In the genomic region with DNA sequence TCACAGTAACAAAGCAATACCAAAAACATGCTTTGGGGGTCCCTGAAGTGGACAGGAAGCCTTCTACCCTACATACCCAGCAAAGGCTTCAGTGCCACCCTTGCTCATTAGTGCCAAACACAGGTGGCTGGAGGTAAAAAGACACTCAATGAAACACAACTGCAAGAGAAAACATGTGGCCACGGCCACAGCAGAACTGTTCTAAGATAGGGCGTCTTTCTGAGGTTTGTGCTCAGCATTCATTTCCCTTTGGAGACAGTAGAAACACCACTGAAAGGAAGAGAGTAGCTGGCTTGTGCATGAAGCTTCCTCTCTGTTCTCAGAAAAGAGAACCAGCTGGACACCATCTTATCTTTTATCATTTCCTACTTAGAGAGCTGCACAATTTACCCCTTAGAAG, we compare ENCODE assay signal across 17 cellular contexts.
DNase-seq lines count a peak whose midpoint lies in the region; ATAC-seq lines count a peak whose summit lies in the region.
"Had no signal": no experiment of that assay in that cellular context is flagged by ENCODE, and none has a peak within 500 bp of the region (broad histone marks: within the 10 kb centered on the region; RNA-seq: fewer than 3 reads in every experiment).

No MANE protein-coding gene starts in this region.

- CTCF ChIA-PET in activated CD8-positive, alpha-beta memory T cell treated with anti-CD3 and anti-CD28 coated beads, Interleukin-2, amount 10 ng/mL, durations not matched to agents 7 days and 5 days (lab: Charles Lee): interaction anchor here (1.0 to 3.1 kb wide), 4 partner anchors 16 to 147 kb away, joined by 3 to 9 read pairs (median 7); no protein-coding TSS in a partner anchor
- CTCF ChIA-PET in activated CD8-positive, alpha-beta T cell treated with anti-CD3 and anti-CD28 coated beads, Interleukin-2, amount 10 ng/mL, durations not matched to agents 7 days and 5 days (lab: Charles Lee): interaction anchor here (1.0 to 3.2 kb wide), 6 partner anchors 12 to 147 kb away, joined by 3 to 7 read pairs (median 4); no protein-coding TSS in a partner anchor

- POLR2A ChIA-PET in activated CD8-positive, alpha-beta T cell treated with anti-CD3 and anti-CD28 coated beads, Interleukin-2, amount 10 ng/mL, durations not matched to agents 7 days and 5 days (lab: Charles Lee): no interaction called here

- peaks cover 93% of the 10 kb centered on the region for H3K4me1 Mint-ChIP-seq in activated CD8-positive, alpha-beta memory T cell treated with anti-CD3 and anti-CD28 coated beads, Interleukin-2, amount 10 ng/mL, durations not matched to agents 7 days and 5 days
- peaks cover 100% of the 10 kb centered on the region for H3K4me1 Mint-ChIP-seq in activated CD8-positive, alpha-beta T cell treated with anti-CD3 and anti-CD28 coated beads, Interleukin-2, amount 10 ng/mL, durations not matched to agents 7 days and 5 days (ENCODE audit: low read depth)
- H3K4me1 Mint-ChIP-seq in natural killer cell treated with Interleukin-12 subunit alpha and Interleukin-12 subunit beta and Interleukin-15 and Interleukin-18, amount 100 ng/mL, for 72 hours (ENCODE audit: low read depth in 2 of 2): peaks cover 89 to 95% of the 10 kb centered on the region in 2 donors

- peaks cover 9% of the 10 kb centered on the region for H3K36me3 Mint-ChIP-seq in activated CD8-positive, alpha-beta memory T cell treated with anti-CD3 and anti-CD28 coated beads, Interleukin-2, amount 10 ng/mL, durations not matched to agents 7 days and 5 days
- peaks cover 51% of the 10 kb centered on the region for H3K36me3 Mint-ChIP-seq in activated CD8-positive, alpha-beta T cell treated with anti-CD3 and anti-CD28 coated beads, Interleukin-2, amount 10 ng/mL, durations not matched to agents 7 days and 5 days (ENCODE audit: low read depth)
- peaks cover 4% of the 10 kb centered on the region for H3K36me3 Mint-ChIP-seq in natural killer cell treated with Interleukin-12 subunit alpha and Interleukin-12 subunit beta and Interleukin-15 and Interleukin-18, amount 100 ng/mL, for 72 hours
- H3K36me3 Mint-ChIP-seq: IgD-negative memory B cell had no signal

- H3K27me3 Mint-ChIP-seq in activated CD8-positive, alpha-beta memory T cell treated with anti-CD3 and anti-CD28 coated beads, Interleukin-2, amount 10 ng/mL, durations not matched to agents 7 days and 5 days: no peaks in the 10 kb centered on the region
- H3K27me3 Mint-ChIP-seq in activated CD8-positive, alpha-beta T cell treated with anti-CD3 and anti-CD28 coated beads, Interleukin-2, amount 10 ng/mL, durations not matched to agents 7 days and 5 days (ENCODE audit: low read depth): no peaks in the 10 kb centered on the region
- H3K27me3 Mint-ChIP-seq in natural killer cell treated with Interleukin-12 subunit alpha and Interleukin-12 subunit beta and Interleukin-15 and Interleukin-18, amount 100 ng/mL, for 72 hours: no peaks in the 10 kb centered on the region

- H3K4me3 Mint-ChIP-seq in activated CD8-positive, alpha-beta memory T cell treated with anti-CD3 and anti-CD28 coated beads, Interleukin-2, amount 10 ng/mL, durations not matched to agents 7 days and 5 days: no peak overlapping the region
- H3K4me3 Mint-ChIP-seq in activated CD8-positive, alpha-beta T cell treated with anti-CD3 and anti-CD28 coated beads, Interleukin-2, amount 10 ng/mL, durations not matched to agents 7 days and 5 days: peak overlapping the region; percentile 20
- H3K4me3 Mint-ChIP-seq in natural killer cell treated with Interleukin-12 subunit alpha and Interleukin-12 subunit beta and Interleukin-15 and Interleukin-18, amount 100 ng/mL, for 72 hours: peak overlapping the region; percentile 77
- H3K4me3 Mint-ChIP-seq: IgD-negative memory B cell had no signal

- peak; percentile 17 for ATAC-seq in activated CD8-positive, alpha-beta memory T cell treated with anti-CD3 and anti-CD28 coated beads, Interleukin-2, amount 10 ng/mL, durations not matched to agents 7 days and 5 days
- ATAC-seq in activated CD8-positive, alpha-beta T cell treated with anti-CD3 and anti-CD28 coated beads, Interleukin-2, amount 10 ng/mL, durations not matched to agents 7 days and 5 days: peak; percentile 20
- no peak for ATAC-seq in natural killer cell treated with Interleukin-12 subunit alpha and Interleukin-12 subunit beta and Interleukin-15 and Interleukin-18, amount 100 ng/mL, for 72 hours
- ATAC-seq: sciatic nerve had no signal

- peak; percentile 71 for DNase-seq in activated CD8-positive, alpha-beta memory T cell treated with anti-CD3 and anti-CD28 coated beads, Interleukin-2, amount 10 ng/mL, durations not matched to agents 7 days and 5 days
- DNase-seq in activated CD8-positive, alpha-beta memory T cell treated with anti-CD3 and anti-CD28 coated beads, Interleukin-2, amount 50 U/mL, for 48 hours: no peak
- DNase-seq in OCI-M1 (lab: John Stamatoyannopoulos, UW) (peak; percentile 58), hepatic stellate cell (ENCODE audit: low spot score) (no peak), HUDEP-2 (lab: John Stamatoyannopoulos, UW; ENCODE audit: unreplicated experiment in 76 of 76) (no peak), NCI-H526 (lab: John Stamatoyannopoulos, UW) (no peak)
- peak; percentile 64 for DNase-seq in activated CD8-positive, alpha-beta T cell treated with anti-CD3 and anti-CD28 coated beads, Interleukin-2, amount 10 ng/mL, durations not matched to agents 7 days and 5 days
- DNase-seq in natural killer cell treated with Interleukin-12 subunit alpha and Interleukin-12 subunit beta and Interleukin-15 and Interleukin-18, amount 100 ng/mL, for 72 hours (ENCODE audit: low spot score): no peak
- DNase-seq: activated naive CD4-positive, alpha-beta T cell treated with Interleukin-2 at 50 U/mL for 16 hours; DMS153; esophagus squamous epithelium; mesenchymal stem cell; NCI-H2029; NCI-H226; PC-9 had no signal

- no peaks in the 10 kb centered on the region for H3K9me3 Mint-ChIP-seq in activated CD8-positive, alpha-beta memory T cell treated with anti-CD3 and anti-CD28 coated beads, Interleukin-2, amount 10 ng/mL, durations not matched to agents 7 days and 5 days (ENCODE audit: low read depth)
- no peaks in the 10 kb centered on the region for H3K9me3 Mint-ChIP-seq in activated CD8-positive, alpha-beta T cell treated with anti-CD3 and anti-CD28 coated beads, Interleukin-2, amount 10 ng/mL, durations not matched to agents 7 days and 5 days (ENCODE audit: insufficient read depth)
- no peaks in the 10 kb centered on the region for H3K9me3 Mint-ChIP-seq in natural killer cell treated with Interleukin-12 subunit alpha and Interleukin-12 subunit beta and Interleukin-15 and Interleukin-18, amount 100 ng/mL, for 72 hours

- peak overlapping the region; percentile 84 for H3K27ac Mint-ChIP-seq in activated CD8-positive, alpha-beta memory T cell treated with anti-CD3 and anti-CD28 coated beads, Interleukin-2, amount 10 ng/mL, durations not matched to agents 7 days and 5 days
- H3K27ac Mint-ChIP-seq in activated CD8-positive, alpha-beta T cell treated with anti-CD3 and anti-CD28 coated beads, Interleukin-2, amount 10 ng/mL, durations not matched to agents 7 days and 5 days: peak overlapping the region; percentile 89
- H3K27ac Mint-ChIP-seq in natural killer cell treated with Interleukin-12 subunit alpha and Interleukin-12 subunit beta and Interleukin-15 and Interleukin-18, amount 100 ng/mL, for 72 hours: peak overlapping the region; percentile 80 to 85
- H3K27ac Mint-ChIP-seq: IgD-negative memory B cell had no signal

Comparison
In these comparisons a context has a peak if more than half of its experiments do, and no peak if none do; other contexts are left out.
1. DNase-seq: peak in activated CD8-positive, alpha-beta memory T cell treated with anti-CD3 and anti-CD28 coated beads, Interleukin-2, amount 10 ng/mL, durations not matched to agents 7 days and 5 days (single experiment), OCI-M1 (single experiment) and activated CD8-positive, alpha-beta T cell treated with anti-CD3 and anti-CD28 coated beads, Interleukin-2, amount 10 ng/mL, durations not matched to agents 7 days and 5 days (single experiment); none in activated CD8-positive, alpha-beta memory T cell treated with anti-CD3 and anti-CD28 coated beads, Interleukin-2, amount 50 U/mL, for 48 hours (single experiment), natural killer cell treated with Interleukin-12 subunit alpha and Interleukin-12 subunit beta and Interleukin-15 and Interleukin-18, amount 100 ng/mL, for 72 hours (single experiment), hepatic stellate cell (single experiment), HUDEP-2 (0 of 76) and NCI-H526 (0 of 2).
2. ATAC-seq: peak in activated CD8-positive, alpha-beta memory T cell treated with anti-CD3 and anti-CD28 coated beads, Interleukin-2, amount 10 ng/mL, durations not matched to agents 7 days and 5 days (single experiment) and activated CD8-positive, alpha-beta T cell treated with anti-CD3 and anti-CD28 coated beads, Interleukin-2, amount 10 ng/mL, durations not matched to agents 7 days and 5 days (single experiment); none in natural killer cell treated with Interleukin-12 subunit alpha and Interleukin-12 subunit beta and Interleukin-15 and Interleukin-18, amount 100 ng/mL, for 72 hours (0 of 2).
3. Peak in every context shown above with its lines, with median percentiles within 50 percentile points of each other: H3K27ac Mint-ChIP-seq.